In the genomic region with DNA sequence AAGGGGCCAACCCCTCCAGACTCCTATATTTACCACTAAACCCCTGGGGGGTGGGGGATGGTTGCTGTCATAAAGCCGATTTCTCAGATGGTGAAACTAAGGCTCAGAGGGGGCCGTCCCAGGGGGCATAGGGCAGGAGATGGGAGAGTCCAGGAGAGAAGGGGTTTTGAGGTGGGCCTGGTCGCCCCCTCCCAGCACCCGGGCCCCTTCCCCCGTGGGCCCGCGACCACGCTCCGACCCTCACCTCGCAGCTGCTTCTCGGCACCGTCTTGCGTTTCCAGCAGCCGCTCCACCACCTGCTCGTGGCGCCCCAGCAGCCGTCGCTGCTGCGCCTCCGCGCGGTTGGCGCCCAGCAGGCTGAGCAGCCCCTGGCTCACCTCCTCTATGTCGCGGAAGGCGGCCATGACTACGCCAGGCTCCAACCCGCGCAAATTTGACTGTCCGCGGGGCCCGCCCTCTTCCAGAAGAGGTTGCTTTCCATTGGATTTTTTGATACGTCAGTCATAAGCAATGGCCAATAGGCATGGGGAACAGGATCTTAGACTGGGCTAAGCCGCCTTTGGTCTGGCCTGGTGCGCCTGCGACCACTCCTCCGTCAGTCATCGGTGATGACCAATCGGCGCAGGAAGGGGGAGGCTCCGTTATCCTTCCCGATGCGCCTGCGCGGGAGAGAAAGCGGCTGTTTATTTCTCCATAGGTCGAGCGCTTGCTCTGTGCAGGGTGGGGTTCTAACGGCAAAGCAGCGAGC, we compare ENCODE assay signal across 8 cellular contexts. TPM values are rescaled to one million over a fixed set of nuclear protein-coding genes. Genes with fewer than 3 reads are reported as not detected.
DNase-seq lines count a peak whose midpoint lies in the region; ATAC-seq and TF ChIP-seq lines count a peak whose summit lies in the region.

A gene with protein sequence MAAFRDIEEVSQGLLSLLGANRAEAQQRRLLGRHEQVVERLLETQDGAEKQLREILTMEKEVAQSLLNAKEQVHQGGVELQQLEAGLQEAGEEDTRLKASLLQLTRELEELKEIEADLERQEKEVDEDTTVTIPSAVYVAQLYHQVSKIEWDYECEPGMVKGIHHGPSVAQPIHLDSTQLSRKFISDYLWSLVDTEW (minus strand): TSS at position 410 of the 748 bp plus-strand sequence. CDS start 6 bp downstream, at position 404.

- 0% methylated on average over 19 of the region's 50 CpGs for WGBS in esophagus muscularis mucosa

- H3K79me2 ChIP-seq in KMS-11 (ENCODE audit: insufficient read depth, low read depth): peaks cover 42% of the 10 kb centered on the region

- peak within 1 kb of the TSS; percentile 81 for H3K9ac ChIP-seq in KMS-11

- H3K36me3 ChIP-seq in KMS-11 (ENCODE audit: insufficient read depth): no peaks in the 10 kb centered on the region
- H3K36me3 ChIP-seq in Peyer's patch: no peaks in the 10 kb centered on the region
- H3K36me3 ChIP-seq in esophagus muscularis mucosa: no peaks in the 10 kb centered on the region
- H3K36me3 ChIP-seq in muscle layer of duodenum (ENCODE audit: control insufficient read depth in 1 of 2, insufficient read depth in 2 of 2, low read length in 2 of 2): no peaks in the 10 kb centered on the region

- intact Hi-C loops in esophagus muscularis mucosa (cut with DNase I): no loop called here

- H3K27ac ChIP-seq in KMS-11 (peak within 1 kb of the TSS; percentile 42), Peyer's patch (peak within 1 kb of the TSS in 3 of 4 donors; percentile 44 to 65 (median 65)), esophagus muscularis mucosa (replicated peaks in 1 of 4) (peak within 1 kb of the TSS; percentile 89 to 92 (median 92)), muscle layer of duodenum (ENCODE audit: low read length) (peak within 1 kb of the TSS; percentile 14)

- H3K4me3 ChIP-seq in KMS-11 (IDR thresholded peaks at IDR 0.05; ENCODE audit: insufficient read depth, low read depth, low read length) (no peak within 1 kb of the TSS), Peyer's patch (peak within 1 kb of the TSS; percentile 44 to 75 (median 68)), esophagus muscularis mucosa (peak within 1 kb of the TSS; percentile 60 to 64 (median 64)), muscle layer of duodenum (ENCODE audit: low read depth in 1 of 2, low read length in 2 of 2) (peak within 1 kb of the TSS; percentile 57 to 73)

- peak within 1 kb of the TSS; percentile 85 for H2AFZ ChIP-seq in KMS-11 (ENCODE audit: low read depth)

- H3K4me1 ChIP-seq in KMS-11 (ENCODE audit: low read depth, poor library complexity, severe bottlenecking) (peaks cover 13% of the 10 kb centered on the region), Peyer's patch (peaks cover 0 to 21% (median 7%) of the 10 kb centered on the region in 4 donors), esophagus muscularis mucosa (peaks cover 68 to 95% (median 91%) of the 10 kb centered on the region in 4 donors), muscle layer of duodenum (ENCODE audit: control insufficient read depth in 1 of 2, insufficient read depth in 2 of 2, low read length in 2 of 2) (peaks cover 0 to 28% of the 10 kb centered on the region in 2 donors)

- DNase-seq in DMS53 treated with DMSO at 0.1 percent for 48 hours (lab: John Stamatoyannopoulos, UW; ENCODE audit: unreplicated experiment) (peak; percentile 90), Peyer's patch (peak; percentile 84 to 97 (median 92)), esophagus muscularis mucosa (ENCODE audit: extremely low spot score) (peak; percentile 97)
- DNase-seq in activated T-cell treated with anti-CD3 and anti-CD28 coated beads, Interleukin-2, amount 50 U/mL, for 48 hours: peak; percentile 94 to 95
- peak; percentile 84 to 87 for DNase-seq in stimulated activated CD8-positive, alpha-beta memory T cell treated with anti-CD3 and anti-CD28 coated beads, Interleukin-7, amount 100 ng/mL, for 4 hours (ENCODE audit: low read depth in 2 of 2)

- H3K27me3 ChIP-seq in KMS-11 (ENCODE audit: insufficient read depth, low read depth) (no peaks in the 10 kb centered on the region), Peyer's patch (no peaks in the 10 kb centered on the region), esophagus muscularis mucosa (no peaks in the 10 kb centered on the region), muscle layer of duodenum (ENCODE audit: low read depth, low read length) (no peaks in the 10 kb centered on the region)

- H3K4me2 ChIP-seq in KMS-11: peak within 1 kb of the TSS; percentile 77

- TF ChIP-seq CTCF in KMS-11 (conservative IDR thresholded peaks at IDR 0.05; ENCODE audit: low read depth, low read length) (no peak), Peyer's patch (IDR thresholded peaks at IDR 0.05) (no peak), esophagus muscularis mucosa (IDR thresholded peaks at IDR 0.05) (no peak)

- TF ChIP-seq POLR2A in Peyer's patch (IDR thresholded peaks at IDR 0.05) (no peak), esophagus muscularis mucosa (IDR thresholded peaks at IDR 0.05; ENCODE audit: low read depth) (no peak)

- peak; percentile 95 for ATAC-seq in GM21737 (IDR thresholded peaks at IDR 0.05; ENCODE audit: unreplicated experiment)

- TF ChIP-seq EP300 in esophagus muscularis mucosa (IDR thresholded peaks at IDR 0.05): no peak

- H3K9me3 ChIP-seq in Peyer's patch: no peaks in the 10 kb centered on the region
- H3K9me3 ChIP-seq in esophagus muscularis mucosa: no peaks in the 10 kb centered on the region
- no peaks in the 10 kb centered on the region for H3K9me3 ChIP-seq in muscle layer of duodenum (ENCODE audit: control insufficient read depth in 1 of 2, low read length in 2 of 2)

- H4K20me1 ChIP-seq in KMS-11 (ENCODE audit: insufficient read depth): no peaks in the 10 kb centered on the region

RNA-seq across cellular contexts. Expression of the gene that starts here (rescaled TPM):
- total RNA-seq in Peyer's patch (10 to 100 TPM in 2 of 4 donors, 1 to 10 TPM in 2; 1.7 to 28.9 (median 8.4) TPM), esophagus muscularis mucosa (1 to 10 TPM; 1.4 to 6.6 (median 3.4) TPM)

Comparison
In these comparisons a context has a peak if more than half of its experiments do, and no peak if none do; other contexts are left out.
1. H3K27ac ChIP-seq: peak in every context shown above with its lines; median percentile 92 in esophagus muscularis mucosa; 65 in Peyer's patch; 42 in KMS-11; 14 in muscle layer of duodenum.